ENCODE assay signal across 1 cellular context in genomic region chr17:64145751-64146417, GRCh38.
A peak's percentile ranks its signal among the peaks of the same experiment; 100 is the strongest.
TF ChIP-seq lines count a peak whose summit lies in the region.

No MANE protein-coding gene starts in this region.

TF ChIP-seq in HepG2, 621 proteins besides CTCF, POLR2A, EP300 and RAD21 (continued from another document and continues in another):
- TF ChIP-seq, protein P1, sequence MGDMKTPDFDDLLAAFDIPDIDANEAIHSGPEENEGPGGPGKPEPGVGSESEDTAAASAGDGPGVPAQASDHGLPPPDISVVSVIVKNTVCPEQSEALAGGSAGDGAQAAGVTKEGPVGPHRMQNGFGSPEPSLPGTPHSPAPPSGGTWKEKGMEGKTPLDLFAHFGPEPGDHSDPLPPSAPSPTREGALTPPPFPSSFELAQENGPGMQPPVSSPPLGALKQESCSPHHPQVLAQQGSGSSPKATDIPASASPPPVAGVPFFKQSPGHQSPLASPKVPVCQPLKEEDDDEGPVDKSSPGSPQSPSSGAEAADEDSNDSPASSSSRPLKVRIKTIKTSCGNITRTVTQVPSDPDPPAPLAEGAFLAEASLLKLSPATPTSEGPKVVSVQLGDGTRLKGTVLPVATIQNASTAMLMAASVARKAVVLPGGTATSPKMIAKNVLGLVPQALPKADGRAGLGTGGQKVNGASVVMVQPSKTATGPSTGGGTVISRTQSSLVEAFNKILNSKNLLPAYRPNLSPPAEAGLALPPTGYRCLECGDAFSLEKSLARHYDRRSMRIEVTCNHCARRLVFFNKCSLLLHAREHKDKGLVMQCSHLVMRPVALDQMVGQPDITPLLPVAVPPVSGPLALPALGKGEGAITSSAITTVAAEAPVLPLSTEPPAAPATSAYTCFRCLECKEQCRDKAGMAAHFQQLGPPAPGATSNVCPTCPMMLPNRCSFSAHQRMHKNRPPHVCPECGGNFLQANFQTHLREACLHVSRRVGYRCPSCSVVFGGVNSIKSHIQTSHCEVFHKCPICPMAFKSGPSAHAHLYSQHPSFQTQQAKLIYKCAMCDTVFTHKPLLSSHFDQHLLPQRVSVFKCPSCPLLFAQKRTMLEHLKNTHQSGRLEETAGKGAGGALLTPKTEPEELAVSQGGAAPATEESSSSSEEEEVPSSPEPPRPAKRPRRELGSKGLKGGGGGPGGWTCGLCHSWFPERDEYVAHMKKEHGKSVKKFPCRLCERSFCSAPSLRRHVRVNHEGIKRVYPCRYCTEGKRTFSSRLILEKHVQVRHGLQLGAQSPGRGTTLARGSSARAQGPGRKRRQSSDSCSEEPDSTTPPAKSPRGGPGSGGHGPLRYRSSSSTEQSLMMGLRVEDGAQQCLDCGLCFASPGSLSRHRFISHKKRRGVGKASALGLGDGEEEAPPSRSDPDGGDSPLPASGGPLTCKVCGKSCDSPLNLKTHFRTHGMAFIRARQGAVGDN (CRISPR knock-in tag; IDR thresholded peaks at IDR 0.05) = peak; percentile 99
- TF ChIP-seq ZNF629 (CRISPR knock-in tag; conservative IDR thresholded peaks at IDR 0.05) (no peak), CEBPG (CRISPR knock-in tag; IDR thresholded peaks at IDR 0.05) (peak; percentile 55), ZNF780A (CRISPR knock-in tag; IDR thresholded peaks at IDR 0.05) (peak; percentile 83), ZNF552 (CRISPR knock-in tag; IDR thresholded peaks at IDR 0.05; ENCODE audit: borderline replicate concordance) (no peak; the same call in 1 of the 2 replicates), ZNF12 (CRISPR knock-in tag; IDR thresholded peaks at IDR 0.05) (peak; percentile 49), TEAD3 (CRISPR knock-in tag; optimal IDR thresholded peaks at IDR 0.05; ENCODE audit: borderline replicate concordance) (peak; percentile 99), POLR2G (IDR thresholded peaks at IDR 0.05; ENCODE audit: low read depth, low read length) (peak; percentile 100), ZNF878 (CRISPR knock-in tag; IDR thresholded peaks at IDR 0.05) (no peak; the same call in 1 of the 2 replicates), ZNF263 (CRISPR knock-in tag; IDR thresholded peaks at IDR 0.05) (peak; percentile 59), NPAS2 (CRISPR knock-in tag; IDR thresholded peaks at IDR 0.05; ENCODE audit: borderline replicate concordance) (no peak), HMG20B (CRISPR knock-in tag; conservative IDR thresholded peaks at IDR 0.05) (no peak; the same call in 1 of the 2 replicates), ZMYM3 (CRISPR knock-in tag; IDR thresholded peaks at IDR 0.05) (no peak), GFI1 (CRISPR knock-in tag; IDR thresholded peaks at IDR 0.05; ENCODE audit: borderline replicate concordance) (peak; percentile 83), PHF20 (CRISPR knock-in tag; IDR thresholded peaks at IDR 0.05) (peak; percentile 74), ZKSCAN8 (CRISPR knock-in tag; IDR thresholded peaks at IDR 0.05; ENCODE audit: borderline replicate concordance) (peak; percentile 93; the same call in 1 of the 2 replicates), ZNF768 (CRISPR knock-in tag; IDR thresholded peaks at IDR 0.05) (peak; percentile 82; the same call in 1 of the 2 replicates), ZNF615 (CRISPR knock-in tag; IDR thresholded peaks at IDR 0.05; ENCODE audit: borderline replicate concordance) (no peak; the same call in 1 of the 2 replicates), ZNF841 (CRISPR knock-in tag; IDR thresholded peaks at IDR 0.05; ENCODE audit: borderline replicate concordance) (peak; percentile 93; the same call in 1 of the 2 replicates), FOSL2 (CRISPR knock-in tag; IDR thresholded peaks at IDR 0.05) (peak; percentile 73), RBAK (CRISPR knock-in tag; IDR thresholded peaks at IDR 0.05) (no peak), RXRA (CRISPR knock-in tag; IDR thresholded peaks at IDR 0.05) (peak; percentile 67), PAWR (CRISPR knock-in tag; IDR thresholded peaks at IDR 0.05; ENCODE audit: borderline replicate concordance) (peak; percentile 96), ZNF703 (CRISPR knock-in tag; IDR thresholded peaks at IDR 0.05; ENCODE audit: borderline replicate concordance) (peak; percentile 7; the same call in 1 of the 2 replicates), CERS6 (CRISPR knock-in tag; IDR thresholded peaks at IDR 0.05) (no peak), ZSCAN5A (CRISPR knock-in tag; IDR thresholded peaks at IDR 0.05; ENCODE audit: borderline replicate concordance) (peak; percentile 42; the same call in 1 of the 2 replicates), FOXO1 (CRISPR knock-in tag; IDR thresholded peaks at IDR 0.05) (no peak), HMGXB4 (CRISPR knock-in tag; IDR thresholded peaks at IDR 0.05; ENCODE audit: borderline replicate concordance in 1 of 2, low read depth in 1 of 2) (peak; percentile 79 to 93; a peak in 3 of 4 replicates), ZFP1 (CRISPR knock-in tag; IDR thresholded peaks at IDR 0.05) (peak; percentile 92; the same call in 1 of the 2 replicates), RFXANK (CRISPR knock-in tag; IDR thresholded peaks at IDR 0.05) (peak; percentile 85)
- TF ChIP-seq, protein P2, sequence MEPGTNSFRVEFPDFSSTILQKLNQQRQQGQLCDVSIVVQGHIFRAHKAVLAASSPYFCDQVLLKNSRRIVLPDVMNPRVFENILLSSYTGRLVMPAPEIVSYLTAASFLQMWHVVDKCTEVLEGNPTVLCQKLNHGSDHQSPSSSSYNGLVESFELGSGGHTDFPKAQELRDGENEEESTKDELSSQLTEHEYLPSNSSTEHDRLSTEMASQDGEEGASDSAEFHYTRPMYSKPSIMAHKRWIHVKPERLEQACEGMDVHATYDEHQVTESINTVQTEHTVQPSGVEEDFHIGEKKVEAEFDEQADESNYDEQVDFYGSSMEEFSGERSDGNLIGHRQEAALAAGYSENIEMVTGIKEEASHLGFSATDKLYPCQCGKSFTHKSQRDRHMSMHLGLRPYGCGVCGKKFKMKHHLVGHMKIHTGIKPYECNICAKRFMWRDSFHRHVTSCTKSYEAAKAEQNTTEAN (CRISPR knock-in tag; conservative IDR thresholded peaks at IDR 0.05) = no peak; the same call in 1 of the 2 replicates
- TF ChIP-seq, protein P3, sequence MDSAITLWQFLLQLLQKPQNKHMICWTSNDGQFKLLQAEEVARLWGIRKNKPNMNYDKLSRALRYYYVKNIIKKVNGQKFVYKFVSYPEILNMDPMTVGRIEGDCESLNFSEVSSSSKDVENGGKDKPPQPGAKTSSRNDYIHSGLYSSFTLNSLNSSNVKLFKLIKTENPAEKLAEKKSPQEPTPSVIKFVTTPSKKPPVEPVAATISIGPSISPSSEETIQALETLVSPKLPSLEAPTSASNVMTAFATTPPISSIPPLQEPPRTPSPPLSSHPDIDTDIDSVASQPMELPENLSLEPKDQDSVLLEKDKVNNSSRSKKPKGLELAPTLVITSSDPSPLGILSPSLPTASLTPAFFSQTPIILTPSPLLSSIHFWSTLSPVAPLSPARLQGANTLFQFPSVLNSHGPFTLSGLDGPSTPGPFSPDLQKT (CRISPR knock-in tag; IDR thresholded peaks at IDR 0.05; ENCODE audit: borderline replicate concordance) = peak; percentile 87; the same call in 1 of the 2 replicates
- TF ChIP-seq, protein P4, sequence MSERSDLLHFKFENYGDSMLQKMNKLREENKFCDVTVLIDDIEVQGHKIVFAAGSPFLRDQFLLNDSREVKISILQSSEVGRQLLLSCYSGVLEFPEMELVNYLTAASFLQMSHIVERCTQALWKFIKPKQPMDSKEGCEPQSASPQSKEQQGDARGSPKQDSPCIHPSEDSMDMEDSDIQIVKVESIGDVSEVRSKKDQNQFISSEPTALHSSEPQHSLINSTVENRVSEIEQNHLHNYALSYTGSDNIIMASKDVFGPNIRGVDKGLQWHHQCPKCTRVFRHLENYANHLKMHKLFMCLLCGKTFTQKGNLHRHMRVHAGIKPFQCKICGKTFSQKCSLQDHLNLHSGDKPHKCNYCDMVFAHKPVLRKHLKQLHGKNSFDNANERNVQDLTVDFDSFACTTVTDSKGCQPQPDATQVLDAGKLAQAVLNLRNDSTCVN (CRISPR knock-in tag; IDR thresholded peaks at IDR 0.05; ENCODE audit: borderline replicate concordance) = peak; percentile 78; the same call in 1 of the 2 replicates
- TF ChIP-seq, protein P5, sequence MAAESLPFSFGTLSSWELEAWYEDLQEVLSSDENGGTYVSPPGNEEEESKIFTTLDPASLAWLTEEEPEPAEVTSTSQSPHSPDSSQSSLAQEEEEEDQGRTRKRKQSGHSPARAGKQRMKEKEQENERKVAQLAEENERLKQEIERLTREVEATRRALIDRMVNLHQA (CRISPR knock-in tag; IDR thresholded peaks at IDR 0.05) = no peak
- TF ChIP-seq, protein P6, sequence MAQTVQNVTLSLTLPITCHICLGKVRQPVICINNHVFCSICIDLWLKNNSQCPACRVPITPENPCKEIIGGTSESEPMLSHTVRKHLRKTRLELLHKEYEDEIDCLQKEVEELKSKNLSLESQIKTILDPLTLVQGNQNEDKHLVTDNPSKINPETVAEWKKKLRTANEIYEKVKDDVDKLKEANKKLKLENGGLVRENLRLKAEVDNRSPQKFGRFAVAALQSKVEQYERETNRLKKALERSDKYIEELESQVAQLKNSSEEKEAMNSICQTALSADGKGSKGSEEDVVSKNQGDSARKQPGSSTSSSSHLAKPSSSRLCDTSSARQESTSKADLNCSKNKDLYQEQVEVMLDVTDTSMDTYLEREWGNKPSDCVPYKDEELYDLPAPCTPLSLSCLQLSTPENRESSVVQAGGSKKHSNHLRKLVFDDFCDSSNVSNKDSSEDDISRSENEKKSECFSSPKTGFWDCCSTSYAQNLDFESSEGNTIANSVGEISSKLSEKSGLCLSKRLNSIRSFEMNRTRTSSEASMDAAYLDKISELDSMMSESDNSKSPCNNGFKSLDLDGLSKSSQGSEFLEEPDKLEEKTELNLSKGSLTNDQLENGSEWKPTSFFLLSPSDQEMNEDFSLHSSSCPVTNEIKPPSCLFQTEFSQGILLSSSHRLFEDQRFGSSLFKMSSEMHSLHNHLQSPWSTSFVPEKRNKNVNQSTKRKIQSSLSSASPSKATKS (CRISPR knock-in tag; IDR thresholded peaks at IDR 0.05) = peak; percentile 99
- TF ChIP-seq, protein P7, sequence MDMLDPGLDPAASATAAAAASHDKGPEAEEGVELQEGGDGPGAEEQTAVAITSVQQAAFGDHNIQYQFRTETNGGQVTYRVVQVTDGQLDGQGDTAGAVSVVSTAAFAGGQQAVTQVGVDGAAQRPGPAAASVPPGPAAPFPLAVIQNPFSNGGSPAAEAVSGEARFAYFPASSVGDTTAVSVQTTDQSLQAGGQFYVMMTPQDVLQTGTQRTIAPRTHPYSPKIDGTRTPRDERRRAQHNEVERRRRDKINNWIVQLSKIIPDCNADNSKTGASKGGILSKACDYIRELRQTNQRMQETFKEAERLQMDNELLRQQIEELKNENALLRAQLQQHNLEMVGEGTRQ (IDR thresholded peaks at IDR 0.05; ENCODE audit: low read depth, low read length) = peak; percentile 99
- TF ChIP-seq, protein P7 (CRISPR knock-in tag; IDR thresholded peaks at IDR 0.05; ENCODE audit: borderline replicate concordance) = peak; percentile 100; the same call in 1 of the 2 replicates
